8 cellular contexts compared by ENCODE assay signal in genomic region chr11:76371170-76371569, GRCh38. TPM values are rescaled to one million over a fixed set of nuclear protein-coding genes. Genes with fewer than 3 reads are reported as not detected.
DNase-seq lines count a peak whose midpoint lies in the region; ATAC-seq and TF ChIP-seq lines count a peak whose summit lies in the region.

No MANE protein-coding gene starts in this region.

- H3K9me3 Mint-ChIP-seq in activated CD8-positive, alpha-beta T cell treated with anti-CD3 and anti-CD28 coated beads for 36 hours = no peaks in the 10 kb centered on the region

- no peak overlapping the region for H3K4me3 ChIP-seq in left lung
- no peak overlapping the region for H3K4me3 ChIP-seq in suprapubic skin

- H3K27ac ChIP-seq in left lung (peak overlapping the region in 1 of 2 donors; percentile 33), suprapubic skin (no peak overlapping the region)

- H3K4me1 ChIP-seq in left lung = peaks cover 8 to 66% of the 10 kb centered on the region in 2 donors
- peaks cover 15% of the 10 kb centered on the region for H3K4me1 ChIP-seq in suprapubic skin

- peak overlapping the region; percentile 59 for H3K27ac Mint-ChIP-seq in activated CD8-positive, alpha-beta T cell treated with anti-CD3 and anti-CD28 coated beads for 36 hours

- no peaks in the 10 kb centered on the region for H3K9me3 ChIP-seq in left lung
- no peaks in the 10 kb centered on the region for H3K9me3 ChIP-seq in suprapubic skin

- POLR2A ChIA-PET in activated CD8-positive, alpha-beta T cell treated with anti-CD3 and anti-CD28 coated beads for 36 hours (lab: Charles Lee) = interaction anchor here (1.0 kb wide), 1 partner anchor 13 kb away, joined by 3 read pairs; no protein-coding TSS in a partner anchor

- H3K36me3 ChIP-seq in left lung = no peaks in the 10 kb centered on the region
- no peaks in the 10 kb centered on the region for H3K36me3 ChIP-seq in suprapubic skin

- H3K4me3 Mint-ChIP-seq in activated CD8-positive, alpha-beta T cell treated with anti-CD3 and anti-CD28 coated beads for 36 hours = no peak overlapping the region

- 52% methylated on average over 3 of the region's 3 CpGs for WGBS in suprapubic skin

- no peaks in the 10 kb centered on the region for H3K36me3 Mint-ChIP-seq in activated CD8-positive, alpha-beta T cell treated with anti-CD3 and anti-CD28 coated beads for 36 hours (ENCODE audit: low read depth)

- intact Hi-C loops in activated CD8-positive, alpha-beta T cell treated with anti-CD3 and anti-CD28 coated beads for 36 hours (cut with micrococcal nuclease) = no loop called here
- intact Hi-C loops in left lung (cut with DNase I) = loop anchor here in 1 of 2 donors (10.0 kb wide), 1 partner anchor 74 kb away; the partner anchor contains the start of gene EMSY

- peaks cover 62% of the 10 kb centered on the region for H3K4me1 Mint-ChIP-seq in activated CD8-positive, alpha-beta T cell treated with anti-CD3 and anti-CD28 coated beads for 36 hours (ENCODE audit: low read depth)

- CTCF ChIA-PET in activated CD8-positive, alpha-beta T cell treated with anti-CD3 and anti-CD28 coated beads for 36 hours (lab: Charles Lee) = interaction anchor here (0.7 kb wide), 1 partner anchor 163 kb away, joined by 3 read pairs; no protein-coding TSS in a partner anchor

- peak; percentile 68 for DNase-seq in Daoy (ENCODE audit: low read depth)
- DNase-seq in activated CD8-positive, alpha-beta T cell treated with anti-CD3 and anti-CD28 coated beads for 36 hours = peak; percentile 40
- DNase-seq in left lung = no peak
- DNase-seq in suprapubic skin (ENCODE audit: low spot score in 2 of 2) = no peak
- no peak for DNase-seq in mucosa of gallbladder (ENCODE audit: low spot score)
- no peak for DNase-seq in DMS79 (lab: John Stamatoyannopoulos, UW)

- H3K27me3 ChIP-seq in left lung (no peaks in the 10 kb centered on the region), suprapubic skin (no peaks in the 10 kb centered on the region)

- no peak for TF ChIP-seq EP300 in suprapubic skin (IDR thresholded peaks at IDR 0.05)

- no peak for TF ChIP-seq POLR2A in suprapubic skin (IDR thresholded peaks at IDR 0.05)

- TF ChIP-seq CTCF in activated CD8-positive, alpha-beta T cell treated with anti-CD3 and anti-CD28 coated beads for 36 hours (IDR thresholded peaks at IDR 0.05) = no peak
- no peak for TF ChIP-seq CTCF in left lung (IDR thresholded peaks at IDR 0.05)
- no peak for TF ChIP-seq CTCF in suprapubic skin (IDR thresholded peaks at IDR 0.05)

- ATAC-seq in HG02798 (IDR thresholded peaks at IDR 0.05; ENCODE audit: poor library complexity, unreplicated experiment) (peak; percentile 52), left lung (peak; percentile 94), HG03520 (IDR thresholded peaks at IDR 0.05; ENCODE audit: unreplicated experiment) (no peak)
- ATAC-seq in activated CD8-positive, alpha-beta T cell treated with anti-CD3 and anti-CD28 coated beads for 36 hours = peak; percentile 98

- no peaks in the 10 kb centered on the region for H3K27me3 Mint-ChIP-seq in activated CD8-positive, alpha-beta T cell treated with anti-CD3 and anti-CD28 coated beads for 36 hours

RNA-seq across cellular contexts. Expression of gene THAP12, which starts 9.8 kb away (rescaled TPM):
- total RNA-seq in Daoy (2014; rRNA removed; shearing (Covaris generic)) = 54.5 and 80.1 TPM in 2 replicates
- 10 to 100 TPM; 50.3 TPM for total RNA-seq in activated CD8-positive, alpha-beta T cell treated with anti-CD3 and anti-CD28 coated beads for 36 hours
- total RNA-seq in left lung = 10 to 100 TPM; 27.1 to 35.6 TPM
- total RNA-seq in suprapubic skin = 10 to 100 TPM; 19.1 to 28.5 (median 23.6) TPM
- total RNA-seq in mucosa of gallbladder = 23.1 TPM

RNA-seq across cellular contexts. Expression of gene GVQW3, which starts 10.0 kb away (rescaled TPM):
- total RNA-seq in Daoy (2014; rRNA removed; shearing (Covaris generic)) = 0.34 and 0.57 TPM in 2 replicates
- total RNA-seq in activated CD8-positive, alpha-beta T cell treated with anti-CD3 and anti-CD28 coated beads for 36 hours = 1 to 10 TPM; 2.1 to 4.2 TPM
- total RNA-seq in left lung (1 to 10 TPM; 1.4 to 2.9 TPM), suprapubic skin (1 to 10 TPM in 2 of 4 donors, under 1 TPM in 2; 0.36 to 2.5 (median 1.1) TPM), mucosa of gallbladder (3.0 TPM)

Comparison
In these comparisons a context has a peak if more than half of its experiments do, and no peak if none do; other contexts are left out.
1. DNase-seq: peak in Daoy (single experiment) and activated CD8-positive, alpha-beta T cell treated with anti-CD3 and anti-CD28 coated beads for 36 hours (single experiment); none in left lung (0 of 2), suprapubic skin (0 of 2), mucosa of gallbladder (single experiment) and DMS79 (single experiment).